In genomic region chr15:69160976-69161877, GRCh38 we compare ENCODE assay signal across 8 cellular contexts. TPM values are rescaled to one million over a fixed set of nuclear protein-coding genes. Genes with fewer than 3 reads are reported as not detected.
DNase-seq lines count a peak whose midpoint lies in the region; ATAC-seq, FAIRE-seq and TF ChIP-seq lines count a peak whose summit lies in the region.

No MANE protein-coding gene starts in this region.

- H3K23ac ChIP-seq in H1 (ENCODE audit: insufficient read length), result no peak overlapping the region

- H3K9me3 ChIP-seq in H1 (ENCODE audit: insufficient read depth in 2 of 2, low read depth in 1 of 2, low read length in 1 of 2), result no peaks in the 10 kb centered on the region

- no peaks in the 10 kb centered on the region; a peak in 2 of 7 replicates for H3K27me3 ChIP-seq in H1 (replicated peaks in 1 of 4; ENCODE audit: control insufficient read depth in 3 of 4, extremely low read depth in 1 of 4, insufficient read depth in 3 of 4, low read length in 3 of 4)

- POLR2A ChIA-PET in GM10248 (lab: Yijun Ruan, JAX) (no interaction called here), H1 (lab: Charles Lee; ENCODE audit: partially characterized antibody) (interaction anchor here (0.9 to 1.9 kb wide), 15 partner anchors 10 to 253 kb away, joined by 3 to 13 read pairs (median 3); partner anchors contain the start of gene KIF23)
- POLR2A ChIA-PET in activated CD8-positive, alpha-beta T cell treated with anti-CD3 and anti-CD28 coated beads, Interleukin-2, amount 10 ng/mL, durations not matched to agents 7 days and 5 days (lab: Charles Lee), result interaction anchor here (0.6 to 1.2 kb wide), 2 partner anchors 295 to 301 kb away, joined by 3 read pairs; no protein-coding TSS in a partner anchor

- H3K4me1 Mint-ChIP-seq in activated CD8-positive, alpha-beta T cell treated with anti-CD3 and anti-CD28 coated beads, Interleukin-2, amount 10 ng/mL, durations not matched to agents 7 days and 5 days (ENCODE audit: low read depth), result peaks cover 12% of the 10 kb centered on the region
- peaks cover 13 to 19% of the 10 kb centered on the region in 2 donors for H3K4me1 Mint-ChIP-seq in stimulated activated naive B cell treated with anti-CD40 and anti-IgM and Interleukin-4, amounts not matched to agents 10 μg/mL and 1 μg/mL and 100 μg/mL, for 72 hours

- peak overlapping the region; percentile 62 for H3K27ac Mint-ChIP-seq in activated CD8-positive, alpha-beta T cell treated with anti-CD3 and anti-CD28 coated beads, Interleukin-2, amount 10 ng/mL, durations not matched to agents 7 days and 5 days
- H3K27ac Mint-ChIP-seq in stimulated activated naive B cell treated with anti-CD40 and anti-IgM and Interleukin-4, amounts not matched to agents 10 μg/mL and 1 μg/mL and 100 μg/mL, for 72 hours, result peak overlapping the region; percentile 93

- H3K27me3 Mint-ChIP-seq in activated CD8-positive, alpha-beta T cell treated with anti-CD3 and anti-CD28 coated beads, Interleukin-2, amount 10 ng/mL, durations not matched to agents 7 days and 5 days (ENCODE audit: low read depth), result peaks cover 28% of the 10 kb centered on the region
- H3K27me3 Mint-ChIP-seq in stimulated activated naive B cell treated with anti-CD40 and anti-IgM and Interleukin-4, amounts not matched to agents 10 μg/mL and 1 μg/mL and 100 μg/mL, for 72 hours, result peaks cover 0 to 4% of the 10 kb centered on the region in 2 donors

- CTCF ChIA-PET in GM10248 (lab: Yijun Ruan, JAX) (interaction anchor here (0.9 to 2.1 kb wide), 3 partner anchors 11 to 302 kb away, joined by 3 to 10 read pairs (median 4); no protein-coding TSS in a partner anchor), H1 (lab: Charles Lee; ENCODE audit: partially characterized antibody) (interaction anchor here (0.8 to 1.8 kb wide), 15 partner anchors 11 to 231 kb away, joined by 3 to 5 read pairs (median 3); no protein-coding TSS in a partner anchor)
- CTCF ChIA-PET in activated CD8-positive, alpha-beta T cell treated with anti-CD3 and anti-CD28 coated beads, Interleukin-2, amount 10 ng/mL, durations not matched to agents 7 days and 5 days (lab: Charles Lee), result interaction anchor here (0.6 to 2.0 kb wide), 6 partner anchors 15 to 302 kb away, joined by 3 to 11 read pairs (median 4); no protein-coding TSS in a partner anchor

- H3K79me2 ChIP-seq in H1 (ENCODE audit: control insufficient read depth in 1 of 2, insufficient read depth in 2 of 2, low read length in 2 of 2), result peaks cover 0 to 51% of the 10 kb centered on the region in 2 experiments; a peak in 2 of 4 replicates

- WGBS in H1 (ENCODE audit: extremely low coverage in 1 of 2, insufficient coverage in 1 of 2, insufficient read length in 1 of 2, insufficient replicate concordance in 2 of 2, low coverage in 1 of 2, low lambda C conversion rate in 2 of 2, missing lambda C conversion rate in 1 of 2), 2 experiments, result 3% methylated on average over 51 of the region's 57 CpGs; no CpG with 5 or more reads in 1 of the 2 experiments

- H2BK15ac ChIP-seq in H1 (ENCODE audit: low read length), result no peak overlapping the region

- peak overlapping the region in 3 of 4 experiments; percentile 64 to 86 (median 81); a peak in 6 of 7 replicates for H3K9ac ChIP-seq in H1 (replicated peaks in 1 of 4; ENCODE audit: extremely low read depth in 1 of 4, low read depth in 3 of 4, low read length in 3 of 4)

- peaks cover 10 to 14% of the 10 kb centered on the region in 2 experiments for H4K20me1 ChIP-seq in H1 (replicated peaks in 1 of 2; ENCODE audit: control insufficient read depth in 1 of 2, insufficient read depth in 2 of 2, low read length in 2 of 2)

- peaks cover 10% of the 10 kb centered on the region for H3K23me2 ChIP-seq in H1 (ENCODE audit: low read depth, low read length)

- peak; percentile 31 for DNase-seq in GM10248 (ENCODE audit: extremely low spot score)
- DNase-seq in NB4 (ENCODE audit: low read depth), result peak; percentile 40
- peak; percentile 33 for DNase-seq in activated CD8-positive, alpha-beta T cell treated with anti-CD3 and anti-CD28 coated beads, Interleukin-2, amount 10 ng/mL, durations not matched to agents 7 days and 5 days
- peak in 1 of 2 experiments; percentile 59 for DNase-seq in H1 (ENCODE audit: low read depth in 1 of 2, low spot score in 2 of 2)
- peak; percentile 77 for DNase-seq in medulla oblongata (ENCODE audit: extremely low spot score)
- DNase-seq in stimulated activated naive B cell treated with anti-CD40 and anti-IgM and Interleukin-4, amounts not matched to agents 10 μg/mL and 1 μg/mL and 100 μg/mL, for 72 hours, result peak; percentile 2
- no peak for DNase-seq in DMS153 (lab: John Stamatoyannopoulos, UW)

- no peak overlapping the region for H2BK5ac ChIP-seq in H1 (ENCODE audit: low read depth, low read length)

- H3K79me1 ChIP-seq in H1 (ENCODE audit: low read depth, low read length), result peaks cover 4% of the 10 kb centered on the region; the same call in 1 of the 2 replicates

- H3K4me2 ChIP-seq in H1 (ENCODE audit: insufficient read depth in 1 of 2, low read depth in 2 of 2, low read length in 2 of 2), result peak overlapping the region; percentile 91 to 94

- no peak overlapping the region for H3K18ac ChIP-seq in H1 (ENCODE audit: extremely low read depth, low read length)

- no peak for FAIRE-seq in H1 (lab: Jason Lieb, UNC)

- H3K4ac ChIP-seq in H1 (replicated peaks; ENCODE audit: insufficient read length, low read depth, low read length), result no peak overlapping the region

- H3K4me3 ChIP-seq in NB4 (ENCODE audit: low read depth, low read length) (peak overlapping the region; percentile 76), H1 (ENCODE audit: extremely low read depth in 1 of 4, insufficient read depth in 2 of 4, low read depth in 3 of 4, low read length in 4 of 4) (peak overlapping the region; percentile 73 to 91 (median 88))

- no peak overlapping the region for H4K91ac ChIP-seq in H1 (replicated peaks; ENCODE audit: insufficient read length, low read length)

- H2AK5ac ChIP-seq in H1 (ENCODE audit: low read depth, low read length), result no peak overlapping the region

- TF ChIP-seq CTCF in GM10248 (IDR thresholded peaks at IDR 0.05; ENCODE audit: control extremely low read depth, extremely low read depth, low read depth, missing control alignments) (peak; percentile 23), NB4 (IDR thresholded peaks at IDR 0.05; ENCODE audit: low read depth, low read length) (no peak), H1 (IDR thresholded peaks at IDR 0.05; ENCODE audit: control extremely low read depth in 1 of 3, insufficient read depth in 1 of 3, low read depth in 1 of 3, low read length in 3 of 3) (peak in 1 of 3 experiments; percentile 4; a peak in 2 of 4 replicates)

- H3K9me3 Mint-ChIP-seq in activated CD8-positive, alpha-beta T cell treated with anti-CD3 and anti-CD28 coated beads, Interleukin-2, amount 10 ng/mL, durations not matched to agents 7 days and 5 days (ENCODE audit: insufficient read depth), result no peaks in the 10 kb centered on the region
- H3K9me3 Mint-ChIP-seq in stimulated activated naive B cell treated with anti-CD40 and anti-IgM and Interleukin-4, amounts not matched to agents 10 μg/mL and 1 μg/mL and 100 μg/mL, for 72 hours, result no peaks in the 10 kb centered on the region

- no peaks in the 10 kb centered on the region for H3K36me3 Mint-ChIP-seq in activated CD8-positive, alpha-beta T cell treated with anti-CD3 and anti-CD28 coated beads, Interleukin-2, amount 10 ng/mL, durations not matched to agents 7 days and 5 days (ENCODE audit: low read depth)
- H3K36me3 Mint-ChIP-seq in stimulated activated naive B cell treated with anti-CD40 and anti-IgM and Interleukin-4, amounts not matched to agents 10 μg/mL and 1 μg/mL and 100 μg/mL, for 72 hours, result no peaks in the 10 kb centered on the region

- TF ChIP-seq RAD21 in H1 (IDR thresholded peaks at IDR 0.05 in 1 of 2, conservative IDR thresholded peaks at IDR 0.05 in 1 of 2; ENCODE audit: low read depth in 2 of 2, low read length in 2 of 2), result peak; percentile 32 to 35; a peak in 3 of 4 replicates

- peak; percentile 1 for ATAC-seq in activated CD8-positive, alpha-beta T cell treated with anti-CD3 and anti-CD28 coated beads, Interleukin-2, amount 10 ng/mL, durations not matched to agents 7 days and 5 days
- ATAC-seq in stimulated activated naive B cell treated with anti-CD40 and anti-IgM and Interleukin-4, amounts not matched to agents 10 μg/mL and 1 μg/mL and 100 μg/mL, for 72 hours (replicated peaks), result peak in 1 of 2 donors; percentile 3
- ATAC-seq in HG03457 (IDR thresholded peaks at IDR 0.05; ENCODE audit: unreplicated experiment), result no peak

- peaks cover 0 to 9% (median 2%) of the 10 kb centered on the region in 4 experiments; a peak in 4 of 7 replicates for H3K4me1 ChIP-seq in H1 (replicated peaks in 1 of 4; ENCODE audit: control insufficient read depth in 3 of 4, insufficient read depth in 4 of 4, low read length in 3 of 4)

- no peak overlapping the region for H4K5ac ChIP-seq in H1 (ENCODE audit: insufficient read length, low read depth, low read length)

- H2BK20ac ChIP-seq in H1 (ENCODE audit: low read length), result no peak overlapping the region

- TF ChIP-seq POLR2A in NB4 (IDR thresholded peaks at IDR 0.05; ENCODE audit: extremely low read depth, insufficient read length) (no peak), H1 (IDR thresholded peaks at IDR 0.05; ENCODE audit: control extremely low read depth in 1 of 2, low read depth in 2 of 2, low read length in 2 of 2) (no peak)

- H3K36me3 ChIP-seq in H1 (ENCODE audit: control insufficient read depth in 2 of 4, insufficient read depth in 4 of 4, low read length in 3 of 4), result no peaks in the 10 kb centered on the region

- no peak overlapping the region for H2AFZ ChIP-seq in H1 (ENCODE audit: low read length)

- no peak overlapping the region for H2BK12ac ChIP-seq in H1 (ENCODE audit: low read depth, low read length)

- no peak for TF ChIP-seq EP300 in H1 (IDR thresholded peaks at IDR 0.05; ENCODE audit: borderline replicate concordance in 1 of 2, low read depth in 2 of 2, low read length in 2 of 2)

- no peak overlapping the region for H3K14ac ChIP-seq in H1 (ENCODE audit: insufficient read length)

- peak overlapping the region; percentile 31; the same call in 1 of the 2 replicates for H4K8ac ChIP-seq in H1 (ENCODE audit: extremely low read depth, insufficient read depth, low read length)

- no peak overlapping the region for H2BK120ac ChIP-seq in H1 (replicated peaks; ENCODE audit: low read depth, low read length)

- H3K56ac ChIP-seq in H1 (replicated peaks; ENCODE audit: insufficient read length, low read depth, low read length), result no peak overlapping the region

- H3K27ac ChIP-seq in H1 (ENCODE audit: low read depth, low read length), result no peak overlapping the region

- peak overlapping the region; percentile 90 for H3K4me3 Mint-ChIP-seq in activated CD8-positive, alpha-beta T cell treated with anti-CD3 and anti-CD28 coated beads, Interleukin-2, amount 10 ng/mL, durations not matched to agents 7 days and 5 days
- peak overlapping the region; percentile 95 to 96 for H3K4me3 Mint-ChIP-seq in stimulated activated naive B cell treated with anti-CD40 and anti-IgM and Interleukin-4, amounts not matched to agents 10 μg/mL and 1 μg/mL and 100 μg/mL, for 72 hours

RNA-seq across cellular contexts. Expression of gene GLCE, which starts 0.8 kb away (rescaled TPM):
- 1 to 10 TPM; 3.1 to 3.2 TPM for total RNA-seq in activated CD8-positive, alpha-beta T cell treated with anti-CD3 and anti-CD28 coated beads, Interleukin-2, amount 10 ng/mL, durations not matched to agents 7 days and 5 days
- 16.2 and 17.1 TPM in 2 replicates for total RNA-seq in H1 (2021; fragmentation: NEBNext Ultra II Directional; extraction: Animal tissue kit (Norgen Biotek cat#: 25700))
- 8.4 and 22.7 TPM in 2 replicates for polyA plus RNA-seq in H1 (2011; rRNA removed)
- polyA plus RNA-seq in H1 (2011; cell fraction: cytosol; rRNA removed), result 15.1 TPM
- 8.8 TPM for polyA plus RNA-seq in H1 (2011; cell fraction: nucleus; rRNA removed)
- polyA plus RNA-seq in H1 (2012, experiment 1 of 2), result 17.3 to 22.2 TPM (median 19.5 TPM) in 4 replicates
- polyA plus RNA-seq in H1 (2012, experiment 2 of 2), result 3.2 TPM
- 10.6 TPM for polyA plus RNA-seq in H1 (2013, experiment 1 of 2)
- polyA plus RNA-seq in H1 (2013, experiment 2 of 2), result 10.5 TPM
- polyA minus RNA-seq in H1 (2011; rRNA and poly(A)+ RNA removed), result 23.8 and 45.2 TPM in 2 replicates
- polyA minus RNA-seq in H1 (2011; cell fraction: cytosol; rRNA and poly(A)+ RNA removed), result 13.1 TPM
- polyA minus RNA-seq in H1 (2011; cell fraction: nucleus; rRNA and poly(A)+ RNA removed), result 22.8 TPM
